In genomic region chr16:69531988-69532387, GRCh38 we compare ENCODE assay signal across 25 cellular contexts.
"Had no signal": no experiment of that assay in that cellular context is flagged by ENCODE, and none has a peak within 500 bp of the region (broad histone marks: within the 10 kb centered on the region; RNA-seq: fewer than 3 reads in every experiment).

No MANE protein-coding gene starts in this region.

- DNase-seq: activated CD4-positive, alpha-beta memory T cell treated with anti-CD3 and anti-CD28 coated beads for 36 hours; activated CD4-positive, alpha-beta T cell treated with anti-CD3 and anti-CD28 coated beads for 48 hours; activated gamma-delta T cell treated with Interleukin-2 at 50 U/mL for 16 hours; activated naive CD8-positive, alpha-beta T cell treated with anti-CD3 and anti-CD28 coated beads, Interleukin-2, amount 50 U/mL, for 24 hours; activated T-cell treated with anti-CD3 and anti-CD28 coated beads, Interleukin-2, amount 50 U/mL, for 4 hours; dermis blood vessel endothelial cell; effector CD8-positive, alpha-beta T cell; left ventricle myocardium inferior; ovary; retina; sigmoid colon; small intestine; stimulated activated CD4-positive, alpha-beta T cell treated with anti-CD3 and anti-CD28 coated beads, Interleukin-4, amount 100 ng/mL, for 24 hours; T-helper 9 cell had no signal

- H3K27me3 ChIP-seq: ovary, sigmoid colon, vagina had no signal

- H3K36me3 ChIP-seq: left ventricle myocardium inferior, ovary, sigmoid colon, thoracic aorta, vagina had no signal

- H3K4me3 ChIP-seq: left ventricle myocardium inferior, lung, ovary, sigmoid colon, thoracic aorta, vagina had no signal

- FAIRE-seq: bronchial epithelial cell, endometrium, frontal cortex, small intestine, TTC549 had no signal

- ATAC-seq: activated CD4-positive, CD25-positive, alpha-beta regulatory T cell treated with anti-CD3 and anti-CD28 coated beads, Interleukin-2, amount 50 U/mL, for 24 hours; activated naive CD8-positive, alpha-beta T cell treated with anti-CD3 and anti-CD28 coated beads, Interleukin-2, amount 50 U/mL, for 24 hours; activated T-cell treated with anti-CD3 and anti-CD28 coated beads, Interleukin-2, amount 50 U/mL, for 4 hours; activated T-helper 17 cell treated with anti-CD3 and anti-CD28 coated beads, Interleukin-2, amount 50 U/mL, for 72 hours; stimulated activated effector memory CD8-positive, alpha-beta T cell treated with anti-CD3 and anti-CD28 coated beads, Interleukin-12 subunit alpha, Interleukin-12 subunit beta, amount 100 ng/mL, for 72 hours had no signal

- H3K27ac ChIP-seq: left ventricle myocardium inferior, ovary, sigmoid colon, thoracic aorta, vagina, VCaP had no signal

- H3K9me3 ChIP-seq: left ventricle myocardium inferior, ovary, sigmoid colon, thoracic aorta, vagina had no signal
